11 cellular contexts compared by ENCODE assay signal in genomic region chr6:144856622-144857021, GRCh38.
"Had no signal": no experiment of that assay in that cellular context is flagged by ENCODE, and none has a peak within 500 bp of the region (broad histone marks: within the 10 kb centered on the region; RNA-seq: fewer than 3 reads in every experiment).

No MANE protein-coding gene starts in this region.

- DNase-seq: GM23248, GOT3, H7, H9, HCEC 1CT, HFFc6 had no signal

- H3K4me3 ChIP-seq: GM23248, GM23338, HAP-1 had no signal

- H3K27ac Mint-ChIP-seq: GM23338, H9, HFFc6 had no signal

- H3K4me1 Mint-ChIP-seq: GM23338 had no signal

- ATAC-seq: GM23338, HCT116 had no signal

- H3K9me3 Mint-ChIP-seq: GM23338, HFFc6 had no signal

- H3K27ac ChIP-seq: GM23248 had no signal

- H2AFZ ChIP-seq: GM23248, GM23338 had no signal

- H3K4me2 ChIP-seq: GM23338 had no signal

- FAIRE-seq: H1, H54 had no signal

- H3K4me3 Mint-ChIP-seq: GM23338, H9, HFFc6 had no signal

- H3K9ac ChIP-seq: GM23248 had no signal
